11 cellular contexts compared by ENCODE assay signal in the genomic region with DNA sequence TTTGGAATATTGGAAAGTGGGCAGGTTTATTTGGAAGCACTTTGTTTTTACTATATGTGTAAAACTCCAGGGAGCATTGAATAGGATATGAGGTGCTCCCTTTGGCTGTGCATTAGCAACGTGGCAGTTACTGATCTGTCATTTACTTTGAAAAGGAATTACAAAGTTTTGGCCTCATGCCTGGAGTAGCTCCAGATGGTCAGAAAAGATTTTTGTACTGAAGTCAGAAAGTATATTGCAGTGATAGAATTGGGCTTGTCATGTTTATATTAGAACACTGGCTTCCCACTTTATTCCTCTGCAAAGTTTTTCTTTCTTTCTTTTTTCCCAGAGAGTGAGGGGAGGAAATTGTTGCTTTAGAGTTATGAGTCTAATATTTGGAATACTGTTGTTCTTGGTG. TPM values are rescaled to one million over a fixed set of nuclear protein-coding genes. Genes with fewer than 3 reads are reported as not detected.
DNase-seq lines count a peak whose midpoint lies in the region; ATAC-seq and TF ChIP-seq lines count a peak whose summit lies in the region.
"Had no signal": no experiment of that assay in that cellular context is flagged by ENCODE, and none has a peak within 500 bp of the region (broad histone marks: within the 10 kb centered on the region; RNA-seq: fewer than 3 reads in every experiment).

No MANE protein-coding gene starts in this region.

- H3K4me1 Mint-ChIP-seq in T-helper 17 cell, result peaks cover 25% of the 10 kb centered on the region
- H3K4me1 Mint-ChIP-seq in stimulated activated effector memory CD8-positive, alpha-beta T cell treated with anti-CD3 and anti-CD28 coated beads, Interleukin-12 subunit alpha, Interleukin-12 subunit beta, amount 100 ng/mL, for 72 hours, result peaks cover 51% of the 10 kb centered on the region

- H3K4me3 Mint-ChIP-seq in T-helper 17 cell, result no peak overlapping the region
- no peak overlapping the region for H3K4me3 Mint-ChIP-seq in stimulated activated effector memory CD8-positive, alpha-beta T cell treated with anti-CD3 and anti-CD28 coated beads, Interleukin-12 subunit alpha, Interleukin-12 subunit beta, amount 100 ng/mL, for 72 hours
- H3K4me3 Mint-ChIP-seq: activated naive CD8-positive, alpha-beta T cell had no signal

- H3K36me3 Mint-ChIP-seq in T-helper 17 cell (ENCODE audit: low read depth), result peaks cover 5% of the 10 kb centered on the region
- no peaks in the 10 kb centered on the region for H3K36me3 Mint-ChIP-seq in stimulated activated effector memory CD8-positive, alpha-beta T cell treated with anti-CD3 and anti-CD28 coated beads, Interleukin-12 subunit alpha, Interleukin-12 subunit beta, amount 100 ng/mL, for 72 hours

- DNase-seq in HFF-Myc (ENCODE audit: extremely low read depth, low read depth) (peak; percentile 58), T-helper 17 cell (no peak), foreskin fibroblast (peak; percentile 66 to 86), Kasumi-1 (lab: John Stamatoyannopoulos, UW) (no peak), SHP77 treated with DMSO at 0.1 percent for 48 hours (lab: John Stamatoyannopoulos, UW) (no peak), DMS79 treated with DMSO at 0.1 percent for 48 hours (lab: John Stamatoyannopoulos, UW) (no peak)
- DNase-seq in stimulated activated effector memory CD8-positive, alpha-beta T cell treated with anti-CD3 and anti-CD28 coated beads, Interleukin-12 subunit alpha, Interleukin-12 subunit beta, amount 100 ng/mL, for 72 hours (ENCODE audit: low spot score in 2 of 2), result no peak
- DNase-seq: hypothalamus, NCI-H2029, posterior cingulate gyrus had no signal

- peak overlapping the region; percentile 39 for H3K27ac Mint-ChIP-seq in T-helper 17 cell
- peak overlapping the region; percentile 14 for H3K27ac Mint-ChIP-seq in stimulated activated effector memory CD8-positive, alpha-beta T cell treated with anti-CD3 and anti-CD28 coated beads, Interleukin-12 subunit alpha, Interleukin-12 subunit beta, amount 100 ng/mL, for 72 hours
- H3K27ac Mint-ChIP-seq: activated naive CD8-positive, alpha-beta T cell had no signal

- no peak for TF ChIP-seq CTCF in HFF-Myc (IDR thresholded peaks at IDR 0.05; ENCODE audit: low read depth, low read length, missing control alignments)
- no peak for TF ChIP-seq CTCF in foreskin fibroblast (IDR thresholded peaks at IDR 0.05; ENCODE audit: low read depth, low read length)

- H3K9me3 ChIP-seq in T-helper 17 cell (ENCODE audit: control insufficient read depth, low read length, poor library complexity, severe bottlenecking), result no peaks in the 10 kb centered on the region

- ATAC-seq in T-helper 17 cell, result no peak
- no peak for ATAC-seq in stimulated activated effector memory CD8-positive, alpha-beta T cell treated with anti-CD3 and anti-CD28 coated beads, Interleukin-12 subunit alpha, Interleukin-12 subunit beta, amount 100 ng/mL, for 72 hours

- H3K4me3 ChIP-seq in HFF-Myc (replicated peaks; ENCODE audit: low read depth, low read length) (no peak overlapping the region), foreskin fibroblast (ENCODE audit: low read depth in 1 of 2, low read length in 2 of 2) (no peak overlapping the region)

- H3K9me3 Mint-ChIP-seq in stimulated activated effector memory CD8-positive, alpha-beta T cell treated with anti-CD3 and anti-CD28 coated beads, Interleukin-12 subunit alpha, Interleukin-12 subunit beta, amount 100 ng/mL, for 72 hours, result no peaks in the 10 kb centered on the region

- H3K27me3 Mint-ChIP-seq in T-helper 17 cell, result no peaks in the 10 kb centered on the region
- H3K27me3 Mint-ChIP-seq: activated naive CD8-positive, alpha-beta T cell had no signal

RNA-seq across cellular contexts. Expression of a gene that starts 26.2 kb away (rescaled TPM):
- 10 to 100 TPM; 27.0 to 41.6 TPM for total RNA-seq in T-helper 17 cell

Comparison
In these comparisons a context has a peak if more than half of its experiments do, and no peak if none do; other contexts are left out.
1. DNase-seq: peak in HFF-Myc (single experiment) and foreskin fibroblast (2 of 2); none in T-helper 17 cell (0 of 3), stimulated activated effector memory CD8-positive, alpha-beta T cell treated with anti-CD3 and anti-CD28 coated beads, Interleukin-12 subunit alpha, Interleukin-12 subunit beta, amount 100 ng/mL, for 72 hours (0 of 2), Kasumi-1 (0 of 2), SHP77 treated with DMSO at 0.1 percent for 48 hours (single experiment) and DMS79 treated with DMSO at 0.1 percent for 48 hours (single experiment).